ENCODE assay signal across 8 cellular contexts in the genomic region with DNA sequence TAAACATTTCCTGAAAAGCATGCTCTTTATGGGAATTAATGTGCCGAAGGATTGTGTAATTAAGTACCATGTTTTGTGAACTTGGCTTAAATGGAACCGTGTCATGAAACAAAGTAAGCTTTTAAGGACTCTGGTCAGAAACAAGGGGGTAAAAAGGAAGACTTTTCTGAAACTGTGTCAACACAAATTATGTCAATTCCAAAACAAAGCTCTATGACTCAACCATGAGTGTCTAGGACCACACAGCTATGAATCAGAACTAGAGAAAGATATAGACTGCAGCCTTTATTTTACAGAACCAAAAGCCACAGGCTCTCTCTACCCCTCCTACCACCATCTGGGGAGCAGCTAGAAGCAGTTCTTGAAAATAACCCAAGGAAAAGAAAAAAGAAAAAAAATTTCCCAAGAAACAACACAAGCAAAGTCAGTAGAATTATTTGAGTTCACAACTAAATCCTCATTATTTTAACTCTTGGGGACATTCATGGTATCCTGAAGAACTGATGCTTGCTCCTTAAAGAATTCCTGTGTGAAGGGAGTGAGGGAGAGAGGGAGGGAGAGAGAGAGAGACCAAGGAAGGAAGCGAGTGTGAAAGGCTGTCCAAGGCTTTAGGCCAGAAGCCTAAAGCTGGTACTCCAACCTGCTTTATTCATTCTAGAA.
DNase-seq lines count a peak whose midpoint lies in the region; ATAC-seq, FAIRE-seq and TF ChIP-seq lines count a peak whose summit lies in the region.

No MANE protein-coding gene starts in this region.

- no peaks in the 10 kb centered on the region for H3K9me3 ChIP-seq in CD8-positive, alpha-beta memory T cell (ENCODE audit: low read length)
- no peaks in the 10 kb centered on the region for H3K9me3 ChIP-seq in gastrocnemius medialis

- peak overlapping the region in 7 of 8 donors; percentile 5 to 76 (median 56) for H3K27ac Mint-ChIP-seq in CD8-positive, alpha-beta memory T cell
- peak overlapping the region; percentile 97 for H3K27ac Mint-ChIP-seq in activated T-helper 1 cell treated with anti-CD3 and anti-CD28 coated beads, Interleukin-12 subunit alpha, Interleukin-12 subunit beta, Interleukin-2, Interleukin-4 antibody, amounts not matched to agents 30 ng/mL and 10 ng/mL and 1 ng/mL, durations not matched to agents 14 hours and 24 hours and 36 hours

- peaks cover 0 to 79% (median 12%) of the 10 kb centered on the region in 3 donors for H3K36me3 Mint-ChIP-seq in CD8-positive, alpha-beta memory T cell
- peaks cover 34% of the 10 kb centered on the region for H3K36me3 Mint-ChIP-seq in activated T-helper 1 cell treated with anti-CD3 and anti-CD28 coated beads, Interleukin-12 subunit alpha, Interleukin-12 subunit beta, Interleukin-2, Interleukin-4 antibody, amounts not matched to agents 30 ng/mL and 10 ng/mL and 1 ng/mL, durations not matched to agents 14 hours and 24 hours and 36 hours (ENCODE audit: low read depth)

- no peaks in the 10 kb centered on the region for H3K4me1 ChIP-seq in CD8-positive, alpha-beta memory T cell (ENCODE audit: insufficient read depth, low read length)
- peaks cover 32 to 35% of the 10 kb centered on the region in 2 donors for H3K4me1 ChIP-seq in gastrocnemius medialis

- TF ChIP-seq POLR2A in gastrocnemius medialis (IDR thresholded peaks at IDR 0.05): peak in 1 of 2 donors; percentile 52

- in situ Hi-C loops in gastrocnemius medialis (cut with MboI; ENCODE audit: low sequenced_read_pairs in 4 of 4): loop anchor here (5.0 to 25.0 kb wide), 4 partner anchors 108 to 350 kb away; no protein-coding TSS in a partner anchor

- DNase-seq in CD8-positive, alpha-beta memory T cell: no peak
- DNase-seq in HTR-8/SVneo (ENCODE audit: insufficient read length, low spot score) (peak; percentile 96), globus pallidus (ENCODE audit: low spot score) (peak; percentile 17), gastrocnemius medialis (no peak), D341Med (ENCODE audit: low spot score) (no peak)
- DNase-seq in activated T-helper 1 cell treated with anti-CD3 and anti-CD28 coated beads, Interleukin-12 subunit alpha, Interleukin-12 subunit beta, Interleukin-2, Interleukin-4 antibody, amounts not matched to agents 30 ng/mL and 10 ng/mL and 1 ng/mL, durations not matched to agents 14 hours and 24 hours and 36 hours (ENCODE audit: low spot score): peak; percentile 28

- ATAC-seq in GM21367 (IDR thresholded peaks at IDR 0.05; ENCODE audit: unreplicated experiment): peak; percentile 81
- ATAC-seq in gastrocnemius medialis: peak; percentile 49 to 75
- no peak for ATAC-seq in GM18519 (IDR thresholded peaks at IDR 0.05; ENCODE audit: low FRiP score, unreplicated experiment)

- H3K4me1 Mint-ChIP-seq in CD8-positive, alpha-beta memory T cell: peaks cover 13 to 23% (median 20%) of the 10 kb centered on the region in 3 donors
- peaks cover 56% of the 10 kb centered on the region for H3K4me1 Mint-ChIP-seq in activated T-helper 1 cell treated with anti-CD3 and anti-CD28 coated beads, Interleukin-12 subunit alpha, Interleukin-12 subunit beta, Interleukin-2, Interleukin-4 antibody, amounts not matched to agents 30 ng/mL and 10 ng/mL and 1 ng/mL, durations not matched to agents 14 hours and 24 hours and 36 hours (ENCODE audit: low read depth)

- FAIRE-seq in HTR-8/SVneo (lab: Jason Lieb, UNC): no peak

- H3K27me3 ChIP-seq in CD8-positive, alpha-beta memory T cell (ENCODE audit: insufficient read depth, low read length, poor library complexity, severe bottlenecking): no peaks in the 10 kb centered on the region
- no peaks in the 10 kb centered on the region for H3K27me3 ChIP-seq in gastrocnemius medialis

- CTCF ChIA-PET in CD8-positive, alpha-beta memory T cell (lab: Charles Lee): interaction anchor here (0.9 to 8.8 kb wide), 7 partner anchors 13 to 357 kb away, joined by 3 to 361 read pairs (median 5); no protein-coding TSS in a partner anchor

- no peaks in the 10 kb centered on the region for H3K9me3 Mint-ChIP-seq in CD8-positive, alpha-beta memory T cell
- H3K9me3 Mint-ChIP-seq in activated T-helper 1 cell treated with anti-CD3 and anti-CD28 coated beads, Interleukin-12 subunit alpha, Interleukin-12 subunit beta, Interleukin-2, Interleukin-4 antibody, amounts not matched to agents 30 ng/mL and 10 ng/mL and 1 ng/mL, durations not matched to agents 14 hours and 24 hours and 36 hours: no peaks in the 10 kb centered on the region

- POLR2A ChIA-PET in CD8-positive, alpha-beta memory T cell (lab: Charles Lee): no interaction called here

- H3K4me3 Mint-ChIP-seq in CD8-positive, alpha-beta memory T cell: peak overlapping the region in 1 of 7 donors; percentile 4
- peak overlapping the region; percentile 69 for H3K4me3 Mint-ChIP-seq in activated T-helper 1 cell treated with anti-CD3 and anti-CD28 coated beads, Interleukin-12 subunit alpha, Interleukin-12 subunit beta, Interleukin-2, Interleukin-4 antibody, amounts not matched to agents 30 ng/mL and 10 ng/mL and 1 ng/mL, durations not matched to agents 14 hours and 24 hours and 36 hours

- peaks cover 13% of the 10 kb centered on the region for H3K36me3 ChIP-seq in CD8-positive, alpha-beta memory T cell (ENCODE audit: insufficient read depth, low read length)
- peaks cover 0 to 17% of the 10 kb centered on the region in 2 donors for H3K36me3 ChIP-seq in gastrocnemius medialis

- no peak overlapping the region for H3K4me3 ChIP-seq in CD8-positive, alpha-beta memory T cell (ENCODE audit: low read length)
- H3K4me3 ChIP-seq in gastrocnemius medialis: no peak overlapping the region

- no peak for TF ChIP-seq CTCF in gastrocnemius medialis (IDR thresholded peaks at IDR 0.05 in 4 of 5, conservative IDR thresholded peaks at IDR 0.05 in 1 of 5)

- H3K27ac ChIP-seq in CD8-positive, alpha-beta memory T cell (ENCODE audit: low read depth, low read length): peak overlapping the region; percentile 7
- peak overlapping the region; percentile 63 to 80 (median 78) for H3K27ac ChIP-seq in gastrocnemius medialis

- no peaks in the 10 kb centered on the region for H3K27me3 Mint-ChIP-seq in CD8-positive, alpha-beta memory T cell
- H3K27me3 Mint-ChIP-seq in activated T-helper 1 cell treated with anti-CD3 and anti-CD28 coated beads, Interleukin-12 subunit alpha, Interleukin-12 subunit beta, Interleukin-2, Interleukin-4 antibody, amounts not matched to agents 30 ng/mL and 10 ng/mL and 1 ng/mL, durations not matched to agents 14 hours and 24 hours and 36 hours (ENCODE audit: insufficient read depth): no peaks in the 10 kb centered on the region

- intact Hi-C loops in activated T-helper 1 cell treated with anti-CD3 and anti-CD28 coated beads, Interleukin-12 subunit alpha, Interleukin-12 subunit beta, Interleukin-2, Interleukin-4 antibody, amounts not matched to agents 30 ng/mL and 10 ng/mL and 1 ng/mL, durations not matched to agents 14 hours and 24 hours and 36 hours (cut with micrococcal nuclease): loop anchor here (1.0 kb wide), 8 partner anchors 43 to 336 kb away; a partner anchor contains a TSS
- intact Hi-C loops in gastrocnemius medialis (cut with DNase I; ENCODE audit: low total_unique reads): loop anchor here (5.0 kb wide), 2 partner anchors 228 to 348 kb away; a partner anchor contains a TSS

Comparison
In these comparisons a context has a peak if more than half of its experiments do, and no peak if none do; other contexts are left out.
1. DNase-seq: peak in HTR-8/SVneo (single experiment), activated T-helper 1 cell treated with anti-CD3 and anti-CD28 coated beads, Interleukin-12 subunit alpha, Interleukin-12 subunit beta, Interleukin-2, Interleukin-4 antibody, amounts not matched to agents 30 ng/mL and 10 ng/mL and 1 ng/mL, durations not matched to agents 14 hours and 24 hours and 36 hours (single experiment) and globus pallidus (single experiment); none in CD8-positive, alpha-beta memory T cell (0 of 5), gastrocnemius medialis (0 of 2) and D341Med (single experiment).